Comparison of ENCODE assay signal across 25 cellular contexts in the genomic region with DNA sequence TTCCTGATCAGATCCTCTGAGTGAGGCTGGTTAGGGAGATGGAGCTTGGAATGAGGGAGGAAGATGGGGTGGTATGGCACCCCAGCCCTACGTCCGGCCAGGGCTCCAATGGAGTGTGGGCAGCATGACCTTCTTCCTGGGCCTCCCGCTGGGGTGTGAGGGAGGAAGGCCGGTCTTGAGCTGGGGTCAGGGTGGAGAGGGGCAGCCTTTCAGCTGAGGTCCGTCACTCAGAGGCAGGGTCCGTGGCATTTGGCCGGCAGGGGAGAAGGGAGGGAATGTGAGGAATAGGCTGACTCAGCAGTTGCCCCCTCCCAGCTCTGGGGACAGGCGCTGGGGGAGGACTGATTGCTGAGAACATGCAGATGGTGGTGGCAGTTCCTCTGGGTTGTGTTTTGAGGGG. TPM values are rescaled to one million over a fixed set of nuclear protein-coding genes. Genes with fewer than 3 reads are reported as not detected.
DNase-seq lines count a peak whose midpoint lies in the region; ATAC-seq and TF ChIP-seq lines count a peak whose summit lies in the region.
"Had no signal": no experiment of that assay in that cellular context is flagged by ENCODE, and none has a peak within 500 bp of the region (broad histone marks: within the 10 kb centered on the region; RNA-seq: fewer than 3 reads in every experiment).

No MANE protein-coding gene starts in this region.

- H3K9me3 ChIP-seq in SK-N-SH (no peaks in the 10 kb centered on the region), subcutaneous abdominal adipose tissue (ENCODE audit: control insufficient read depth in 5 of 5, low read length in 5 of 5) (no peaks in the 10 kb centered on the region)
- H3K9me3 ChIP-seq: Peyer's patch, SJCRH30 had no signal

- peaks cover 11% of the 10 kb centered on the region for H3K27me3 Mint-ChIP-seq in activated T-helper 17 cell treated with anti-CD3 and anti-CD28 coated beads, Interleukin-2, amount 50 U/mL, for 72 hours
- H3K27me3 Mint-ChIP-seq in memory B cell: peaks cover 14% of the 10 kb centered on the region
- H3K27me3 Mint-ChIP-seq in stimulated activated naive CD8-positive, alpha-beta T cell treated with anti-CD3 and anti-CD28 coated beads, Interleukin-15, amount 100 ng/mL, for 72 hours: peaks cover 18% of the 10 kb centered on the region

- no peaks in the 10 kb centered on the region for H3K4me1 Mint-ChIP-seq in activated T-helper 17 cell treated with anti-CD3 and anti-CD28 coated beads, Interleukin-2, amount 50 U/mL, for 72 hours
- peaks cover 2% of the 10 kb centered on the region for H3K4me1 Mint-ChIP-seq in memory B cell
- peaks cover 8% of the 10 kb centered on the region for H3K4me1 Mint-ChIP-seq in stimulated activated naive CD8-positive, alpha-beta T cell treated with anti-CD3 and anti-CD28 coated beads, Interleukin-15, amount 100 ng/mL, for 72 hours
- H3K4me1 Mint-ChIP-seq: activated CD4-positive, alpha-beta T cell treated with anti-CD3 and anti-CD28 coated beads for 36 hours had no signal

- CTCF ChIA-PET in SK-N-SH (lab: Yijun Ruan, JAX): interaction anchor here (0.8 to 7.3 kb wide), 9 partner anchors 10 to 335 kb away, joined by 3 to 45 read pairs (median 5); a partner anchor contains a TSS

- no peak for TF ChIP-seq CTCF in SK-N-SH (IDR thresholded peaks at IDR 0.05)

- no peak overlapping the region for H3K4me2 ChIP-seq in SK-N-SH

- ATAC-seq in SK-N-SH treated with all-trans-retinoic acid at 6 μM for 48 hours (no peak), memory B cell (ENCODE audit: low read depth) (no peak)
- no peak for ATAC-seq in activated T-helper 17 cell treated with anti-CD3 and anti-CD28 coated beads, Interleukin-2, amount 50 U/mL, for 72 hours (replicated peaks)
- no peak for ATAC-seq in stimulated activated naive CD8-positive, alpha-beta T cell treated with anti-CD3 and anti-CD28 coated beads, Interleukin-15, amount 100 ng/mL, for 72 hours
- ATAC-seq: activated CD4-positive, alpha-beta T cell treated with anti-CD3 and anti-CD28 coated beads for 36 hours; activated T-cell treated with anti-CD3 and anti-CD28 coated beads, Interleukin-2, amount 50 U/mL, for 72 hours had no signal

- peak overlapping the region; percentile 15 for H3K27ac Mint-ChIP-seq in activated T-helper 17 cell treated with anti-CD3 and anti-CD28 coated beads, Interleukin-2, amount 50 U/mL, for 72 hours
- peak overlapping the region; percentile 33 for H3K27ac Mint-ChIP-seq in memory B cell
- no peak overlapping the region for H3K27ac Mint-ChIP-seq in stimulated activated naive CD8-positive, alpha-beta T cell treated with anti-CD3 and anti-CD28 coated beads, Interleukin-15, amount 100 ng/mL, for 72 hours
- H3K27ac Mint-ChIP-seq: activated CD4-positive, alpha-beta T cell treated with anti-CD3 and anti-CD28 coated beads for 36 hours; activated naive CD8-positive, alpha-beta T cell; activated T-cell treated with anti-CD3 and anti-CD28 coated beads, Interleukin-2, amount 50 U/mL, for 72 hours; CD4-positive, alpha-beta T cell had no signal

- H3K9me2 ChIP-seq in SK-N-SH: no peaks in the 10 kb centered on the region

- H3K9ac ChIP-seq in SK-N-SH (no peak overlapping the region), subcutaneous abdominal adipose tissue (ENCODE audit: low read length in 5 of 5) (peak overlapping the region in 1 of 5 donors; percentile 12)
- H3K9ac ChIP-seq: GM23248 had no signal

- H3K4me3 Mint-ChIP-seq in activated T-helper 17 cell treated with anti-CD3 and anti-CD28 coated beads, Interleukin-2, amount 50 U/mL, for 72 hours: no peak overlapping the region
- H3K4me3 Mint-ChIP-seq in memory B cell: no peak overlapping the region
- no peak overlapping the region for H3K4me3 Mint-ChIP-seq in stimulated activated naive CD8-positive, alpha-beta T cell treated with anti-CD3 and anti-CD28 coated beads, Interleukin-15, amount 100 ng/mL, for 72 hours
- H3K4me3 Mint-ChIP-seq: activated CD4-positive, alpha-beta T cell treated with anti-CD3 and anti-CD28 coated beads for 36 hours; activated naive CD8-positive, alpha-beta T cell; activated T-cell treated with anti-CD3 and anti-CD28 coated beads, Interleukin-2, amount 50 U/mL, for 72 hours; CD4-positive, alpha-beta T cell had no signal

- 71% methylated on average over 4 of the region's 8 CpGs for WGBS in SK-N-SH (ENCODE audit: low lambda C conversion rate)

- H3K4me1 ChIP-seq in SK-N-SH (ENCODE audit: control insufficient read depth in 1 of 2, insufficient read depth in 2 of 2, low read depth in 1 of 2, low read length in 1 of 2): peaks cover 0 to 20% of the 10 kb centered on the region in 2 experiments; a peak in 1 of 4 replicates
- H3K4me1 ChIP-seq in subcutaneous abdominal adipose tissue (ENCODE audit: control insufficient read depth in 5 of 5, insufficient read depth in 5 of 5, low read length in 5 of 5): peaks cover 29 to 71% (median 56%) of the 10 kb centered on the region in 5 donors

- H2AFZ ChIP-seq in SK-N-SH (ENCODE audit: low read depth): no peak overlapping the region
- H2AFZ ChIP-seq: GM23248 had no signal

- H3K79me2 ChIP-seq in SK-N-SH (ENCODE audit: insufficient read depth): no peaks in the 10 kb centered on the region

- H3F3A ChIP-seq in SK-N-SH (replicated peaks; ENCODE audit: insufficient read depth): no peaks in the 10 kb centered on the region

- H3K36me3 ChIP-seq in SK-N-SH (replicated peaks in 1 of 2; ENCODE audit: control insufficient read depth in 1 of 2, insufficient read depth in 2 of 2, low read length in 1 of 2): no peaks in the 10 kb centered on the region
- no peaks in the 10 kb centered on the region for H3K36me3 ChIP-seq in subcutaneous abdominal adipose tissue (ENCODE audit: control insufficient read depth in 5 of 5, insufficient read depth in 5 of 5, low read length in 5 of 5)
- H3K36me3 ChIP-seq: Peyer's patch, SJCRH30 had no signal

- H3K27ac ChIP-seq in SK-N-SH (ENCODE audit: low read depth in 2 of 2, low read length in 1 of 2) (no peak overlapping the region), subcutaneous abdominal adipose tissue (ENCODE audit: low read depth, low read length) (peak overlapping the region; percentile 91)
- H3K27ac ChIP-seq: 22Rv1, epithelial cell of prostate, GM23248, Peyer's patch, SJCRH30 had no signal

- no peak overlapping the region for H3K4me3 ChIP-seq in SK-N-SH (ENCODE audit: low read depth in 2 of 2, low read length in 1 of 2)
- H3K4me3 ChIP-seq in subcutaneous abdominal adipose tissue (ENCODE audit: low read depth in 1 of 5, low read length in 5 of 5): no peak overlapping the region
- H3K4me3 ChIP-seq: GM23248, Peyer's patch, SJCRH30 had no signal

- no peaks in the 10 kb centered on the region for H3K36me3 Mint-ChIP-seq in activated T-helper 17 cell treated with anti-CD3 and anti-CD28 coated beads, Interleukin-2, amount 50 U/mL, for 72 hours (ENCODE audit: low read depth)
- H3K36me3 Mint-ChIP-seq in memory B cell: no peaks in the 10 kb centered on the region
- H3K36me3 Mint-ChIP-seq: activated naive CD8-positive, alpha-beta T cell had no signal

- DNase-seq in SK-N-SH (peak; percentile 8), memory B cell (ENCODE audit: low spot score in 2 of 2) (no peak), LoVo (ENCODE audit: low spot score) (no peak), NCI-H69 (lab: John Stamatoyannopoulos, UW) (no peak)
- no peak for DNase-seq in stimulated activated naive CD8-positive, alpha-beta T cell treated with anti-CD3 and anti-CD28 coated beads, Interleukin-15, amount 100 ng/mL, for 72 hours
- DNase-seq: activated CD4-positive, alpha-beta T cell treated with anti-CD3 and anti-CD28 coated beads for 36 hours; activated T-cell treated with anti-CD3 and anti-CD28 coated beads, Interleukin-2, amount 50 U/mL, for 72 hours; CD4-positive, alpha-beta T cell; cerebellar nuclear complex; GM23248; mesenchymal stem cell; NCI-H1092 treated with DMSO at 0.1 percent for 48 hours; NCI-H1930; NCI-H526 treated with DMSO at 0.1 percent for 48 hours; retina; SJCRH30; stimulated activated CD4-positive, alpha-beta T cell treated with anti-CD3 and anti-CD28 coated beads, Interleukin-4, amount 100 ng/mL, for 4 hours; stimulated activated naive CD4-positive, alpha-beta T cell had no signal

- no peak for TF ChIP-seq EP300 in SK-N-SH (IDR thresholded peaks at IDR 0.05; ENCODE audit: borderline replicate concordance in 1 of 2, low read depth in 1 of 2, low read length in 1 of 2)

- no peak for TF ChIP-seq RAD21 in SK-N-SH (IDR thresholded peaks at IDR 0.05; ENCODE audit: low read length)

- POLR2A ChIA-PET in SK-N-SH (lab: Yijun Ruan, JAX): no interaction called here

- H3K9me3 Mint-ChIP-seq in activated T-helper 17 cell treated with anti-CD3 and anti-CD28 coated beads, Interleukin-2, amount 50 U/mL, for 72 hours: no peaks in the 10 kb centered on the region
- H3K9me3 Mint-ChIP-seq in memory B cell: no peaks in the 10 kb centered on the region
- H3K9me3 Mint-ChIP-seq in stimulated activated naive CD8-positive, alpha-beta T cell treated with anti-CD3 and anti-CD28 coated beads, Interleukin-15, amount 100 ng/mL, for 72 hours: no peaks in the 10 kb centered on the region
- H3K9me3 Mint-ChIP-seq: activated T-cell treated with anti-CD3 and anti-CD28 coated beads, Interleukin-2, amount 50 U/mL, for 72 hours; CD4-positive, alpha-beta T cell had no signal

- H3K27me3 ChIP-seq in SK-N-SH (ENCODE audit: insufficient read depth): 0 out of 2 replicates have a peak, but pooled peaks cover 4% of the 10 kb centered on the region
- H3K27me3 ChIP-seq in subcutaneous abdominal adipose tissue (ENCODE audit: control insufficient read depth in 5 of 5, insufficient read depth in 4 of 5, low read length in 5 of 5): no peaks in the 10 kb centered on the region
- H3K27me3 ChIP-seq: Peyer's patch had no signal

- H4K20me1 ChIP-seq in SK-N-SH (ENCODE audit: insufficient read depth): no peaks in the 10 kb centered on the region

TF ChIP-seq in SK-N-SH, 30 proteins besides CTCF, POLR2A, EP300 and RAD21:
- no peak for TF ChIP-seq SIN3A (IDR thresholded peaks at IDR 0.05; ENCODE audit: borderline replicate concordance, low read depth, low read length)

TF ChIP-seq in SK-N-SH treated with all-trans-retinoic acid at 6 μM for 48 hours, 23 proteins besides CTCF, POLR2A, EP300 and RAD21:
- TF ChIP-seq GLIS3 (CRISPR knock-in tag; IDR thresholded peaks at IDR 0.05): no peak

RNA-seq across cellular contexts. Expression of a gene that starts 25.5 kb away (rescaled TPM):
- 81.0 and 130 TPM in 2 replicates for polyA plus RNA-seq in SK-N-SH (2012; rRNA removed)
- polyA plus RNA-seq in SK-N-SH (2012; cell fraction: cytosol; rRNA removed): 42.6 and 66.6 TPM in 2 replicates
- 412 and 501 TPM in 2 replicates for polyA plus RNA-seq in SK-N-SH (2012; cell fraction: nucleus; rRNA removed)
- total RNA-seq in activated T-helper 17 cell treated with anti-CD3 and anti-CD28 coated beads, Interleukin-2, amount 50 U/mL, for 72 hours: 100 to 1,000 TPM in 1 of 2 donors, 10 to 100 TPM in 1; 48.7 to 142 TPM

RNA-seq across cellular contexts. Expression of a gene that starts 56.9 kb away (rescaled TPM):
- polyA plus RNA-seq in SK-N-SH (2012; rRNA removed): 56.9 and 57.0 TPM in 2 replicates
- polyA plus RNA-seq in SK-N-SH (2012; cell fraction: cytosol; rRNA removed): 31.9 and 44.3 TPM in 2 replicates
- 33.1 and 37.4 TPM in 2 replicates for polyA plus RNA-seq in SK-N-SH (2012; cell fraction: nucleus; rRNA removed)
- 10 to 100 TPM; 31.2 to 46.7 TPM for total RNA-seq in activated T-helper 17 cell treated with anti-CD3 and anti-CD28 coated beads, Interleukin-2, amount 50 U/mL, for 72 hours

Comparison
In these comparisons a context has a peak if more than half of its experiments do, and no peak if none do; other contexts are left out.
1. H3K27ac Mint-ChIP-seq: peak in activated T-helper 17 cell treated with anti-CD3 and anti-CD28 coated beads, Interleukin-2, amount 50 U/mL, for 72 hours (single experiment) and memory B cell (single experiment); none in stimulated activated naive CD8-positive, alpha-beta T cell treated with anti-CD3 and anti-CD28 coated beads, Interleukin-15, amount 100 ng/mL, for 72 hours (0 of 2).